ENCODE assay signal across 11 cellular contexts in the genomic region with DNA sequence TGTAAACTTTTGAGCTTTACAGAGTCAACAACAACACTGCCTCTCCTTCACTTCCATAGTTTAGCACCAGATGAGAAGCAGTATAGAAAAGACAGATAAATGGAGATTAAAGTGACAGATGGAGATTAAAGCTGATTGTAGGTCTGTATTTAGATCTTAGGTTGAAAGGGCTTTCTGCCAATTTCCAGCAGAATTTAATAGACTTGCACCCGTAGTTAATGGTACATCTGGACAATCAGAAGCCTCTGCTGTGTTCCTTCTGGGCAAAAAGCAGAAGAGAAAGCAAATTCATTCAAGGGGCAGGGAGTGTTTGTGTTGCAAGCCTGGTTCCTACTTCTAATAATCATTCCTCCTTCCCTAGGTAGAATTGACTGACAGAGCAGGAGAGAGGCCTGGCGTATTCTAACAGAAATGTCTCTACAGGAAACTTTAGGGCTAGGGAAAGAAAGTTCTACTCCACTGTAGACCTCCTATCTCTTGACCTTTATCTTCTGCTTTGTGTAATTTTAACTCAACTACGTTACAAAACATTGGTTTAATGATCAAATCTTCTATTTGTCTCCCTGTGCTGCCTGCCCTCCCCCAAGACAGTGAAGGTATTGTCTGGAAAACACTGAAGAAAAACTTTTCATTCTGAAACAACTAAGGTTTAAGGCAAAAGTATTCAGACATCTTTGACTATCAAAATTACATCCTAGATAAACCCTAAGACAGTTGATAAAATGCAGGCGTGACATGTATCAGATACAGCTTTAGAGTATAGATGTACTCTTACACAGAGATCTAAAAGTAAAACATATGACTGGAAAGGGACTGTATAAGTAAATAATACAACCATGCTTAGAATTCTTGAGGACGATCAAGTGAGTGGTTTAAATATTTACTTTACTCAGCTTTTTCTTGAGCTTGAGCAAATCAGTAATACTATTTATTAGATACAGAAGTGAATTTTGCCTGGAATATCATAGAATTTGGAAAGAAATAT. TPM values are rescaled to one million over a fixed set of nuclear protein-coding genes. Genes with fewer than 3 reads are reported as not detected.
DNase-seq lines count a peak whose midpoint lies in the region; ATAC-seq and TF ChIP-seq lines count a peak whose summit lies in the region.
"Had no signal": no experiment of that assay in that cellular context is flagged by ENCODE, and none has a peak within 500 bp of the region (broad histone marks: within the 10 kb centered on the region; RNA-seq: fewer than 3 reads in every experiment).

No MANE protein-coding gene starts in this region.

- TF ChIP-seq CTCF in brain microvascular endothelial cell (IDR thresholded peaks at IDR 0.05; ENCODE audit: low read depth, low read length, missing control alignments), result no peak
- TF ChIP-seq CTCF in osteoblast (IDR thresholded peaks at IDR 0.05; ENCODE audit: extremely low read depth, low read depth, low read length), result no peak
- TF ChIP-seq CTCF in omental fat pad (IDR thresholded peaks at IDR 0.05), result no peak

- peak overlapping the region; percentile 56 for H2AFZ ChIP-seq in osteoblast (ENCODE audit: low read length)

- no peaks in the 10 kb centered on the region for H4K20me1 ChIP-seq in osteoblast (ENCODE audit: insufficient read depth, low read length)

- H3K27ac ChIP-seq in brain microvascular endothelial cell (peak overlapping the region; percentile 26), osteoblast (ENCODE audit: low read depth, low read length) (no peak overlapping the region)

- no peak overlapping the region for H3K4me3 ChIP-seq in brain microvascular endothelial cell (ENCODE audit: low read depth, low read length)
- H3K4me3 ChIP-seq in osteoblast (ENCODE audit: insufficient read depth, low read length), result no peak overlapping the region

- in situ Hi-C loops in KBM-7 (cut with MboI; ENCODE audit: low pct_unique_long_range_greater_than_20kb, low sequenced_read_pairs) (no loop called here), brain microvascular endothelial cell (cut with HindIII; ENCODE audit: low pct_ligation_motif_present, low sequenced_read_pairs) (no loop called here)

- H3K36me3 ChIP-seq in brain microvascular endothelial cell (replicated peaks), result no peaks in the 10 kb centered on the region
- H3K36me3 ChIP-seq in osteoblast (ENCODE audit: insufficient read depth, low read length), result no peaks in the 10 kb centered on the region

- DNase-seq in KBM-7, result peak; percentile 61
- DNase-seq in NCI-H446 treated with DMSO at 0.1 percent for 48 hours (lab: John Stamatoyannopoulos, UW), result peak; percentile 61
- DNase-seq in brain microvascular endothelial cell, result no peak
- DNase-seq in osteoblast (ENCODE audit: insufficient read length, low spot score, missing footprints), result no peak
- no peak for DNase-seq in HT-29 (ENCODE audit: low spot score)
- no peak for DNase-seq in omental fat pad (ENCODE audit: low spot score)
- DNase-seq: activated CD4-positive, alpha-beta T cell treated with anti-CD3 and anti-CD28 coated beads, Interleukin-2, amount 50 U/mL, for 1 hour; GOT3; T-helper 1 cell had no signal

- peaks cover 6% of the 10 kb centered on the region for H3K4me1 ChIP-seq in osteoblast (ENCODE audit: insufficient read depth, low read length)

- ATAC-seq in omental fat pad (ENCODE audit: low FRiP score), result no peak
- ATAC-seq in HG02759 (IDR thresholded peaks at IDR 0.05; ENCODE audit: unreplicated experiment), result no peak
- no peak for ATAC-seq in GM21576 (IDR thresholded peaks at IDR 0.05; ENCODE audit: unreplicated experiment)

- H3K79me2 ChIP-seq in osteoblast (ENCODE audit: insufficient read depth, low read length), result no peaks in the 10 kb centered on the region

- H3K27me3 ChIP-seq in brain microvascular endothelial cell (replicated peaks), result no peaks in the 10 kb centered on the region
- no peaks in the 10 kb centered on the region for H3K27me3 ChIP-seq in osteoblast (ENCODE audit: insufficient read depth, low read length)

- H3K4me2 ChIP-seq in osteoblast (ENCODE audit: insufficient read depth, low read length), result no peak overlapping the region

- no peaks in the 10 kb centered on the region for H3K9me3 ChIP-seq in osteoblast (ENCODE audit: low read depth, low read length)

RNA-seq across cellular contexts. Expression of gene GPC6, which starts 44.5 kb away (rescaled TPM):
- total RNA-seq in osteoblast, result 77.8 and 98.1 TPM in 2 replicates
- total RNA-seq in HT-29 (2014; rRNA removed; shearing (Covaris generic)), result not detected in 2 replicates
- total RNA-seq in omental fat pad, result 10 to 100 TPM in 3 of 4 donors, 1 to 10 TPM in 1; 9.2 to 24.4 (median 16.4) TPM

Comparison
In these comparisons a context has a peak if more than half of its experiments do, and no peak if none do; other contexts are left out.
1. DNase-seq: peak in KBM-7 (single experiment) and NCI-H446 treated with DMSO at 0.1 percent for 48 hours (single experiment); none in brain microvascular endothelial cell (single experiment), osteoblast (single experiment), HT-29 (single experiment) and omental fat pad (single experiment).
2. RNA of gene GPC6, which starts 44.5 kb away (total RNA-seq): 77.8 to 98.1 TPM in osteoblast and 9.2 to 24.4 TPM in omental fat pad; not detected in HT-29; every median in the first group is over 10 times any median in the second.